Comparison of ENCODE assay signal across 1 cellular context in genomic region chr22:19431641-19432091, GRCh38.
TF ChIP-seq lines count a peak whose summit lies in the region.

HIRA (minus strand) TSS chr22:19431733; CDS start chr22:19431476, 257 bp downstream.

TF ChIP-seq in K562, 482 proteins besides CTCF, POLR2A, EP300 and RAD21 (continued from another document and continues in another):
- no peak for TF ChIP-seq MGA (IDR thresholded peaks at IDR 0.05)
- peak; percentile 98 for TF ChIP-seq RBM25 (IDR thresholded peaks at IDR 0.05; ENCODE audit: low read depth, low read length, severe bottlenecking)
- TF ChIP-seq KAT8 (IDR thresholded peaks at IDR 0.05; ENCODE audit: low read depth) = no peak
- TF ChIP-seq MNT (conservative IDR thresholded peaks at IDR 0.05) = no peak
- no peak for TF ChIP-seq GABPB2 (CRISPR knock-in tag; conservative IDR thresholded peaks at IDR 0.05)
- TF ChIP-seq ARID1B (IDR thresholded peaks at IDR 0.05) = no peak
- peak; percentile 83; the same call in 1 of the 2 replicates for TF ChIP-seq ARID3A (IDR thresholded peaks at IDR 0.05; ENCODE audit: borderline replicate concordance, low read depth, low read length)
- peak; percentile 63 for TF ChIP-seq CHD2 (IDR thresholded peaks at IDR 0.05; ENCODE audit: low read depth, low read length)
- TF ChIP-seq TCFL5 (CRISPR knock-in tag; conservative IDR thresholded peaks at IDR 0.05) = no peak
- TF ChIP-seq DACH1 (IDR thresholded peaks at IDR 0.05; ENCODE audit: partially characterized antibody) = no peak
- no peak for TF ChIP-seq NELFE (IDR thresholded peaks at IDR 0.05; ENCODE audit: insufficient read depth, insufficient read length)
- no peak for TF ChIP-seq GTF3C2 (IDR thresholded peaks at IDR 0.05; ENCODE audit: borderline replicate concordance, extremely low read depth, insufficient read length)
- TF ChIP-seq RREB1 (CRISPR knock-in tag; IDR thresholded peaks at IDR 0.05) = peak; percentile 98
- no peak for TF ChIP-seq ELK1 (CRISPR knock-in tag; IDR thresholded peaks at IDR 0.05)
- no peak; the same call in 1 of the 2 replicates for TF ChIP-seq ZNF707 (CRISPR knock-in tag; conservative IDR thresholded peaks at IDR 0.05)
- no peak for TF ChIP-seq BACH1 (tag; IDR thresholded peaks at IDR 0.05)
- TF ChIP-seq ZNF311 (CRISPR knock-in tag; IDR thresholded peaks at IDR 0.05) = peak; percentile 70; the same call in 1 of the 2 replicates
- peak; percentile 11; the same call in 1 of the 2 replicates for TF ChIP-seq MAFK (IDR thresholded peaks at IDR 0.05; ENCODE audit: low read length)
- TF ChIP-seq TCF7L2 (IDR thresholded peaks at IDR 0.05; ENCODE audit: low read depth, low read length) = peak; percentile 61
- TF ChIP-seq NR2F6 (CRISPR knock-in tag; IDR thresholded peaks at IDR 0.05) = 0 out of 2 replicates have a peak, but pooled peaks have one; percentile 35
- TF ChIP-seq GABPB1 (CRISPR knock-in tag; IDR thresholded peaks at IDR 0.05) = no peak
